8 cellular contexts compared by ENCODE assay signal in the genomic region with DNA sequence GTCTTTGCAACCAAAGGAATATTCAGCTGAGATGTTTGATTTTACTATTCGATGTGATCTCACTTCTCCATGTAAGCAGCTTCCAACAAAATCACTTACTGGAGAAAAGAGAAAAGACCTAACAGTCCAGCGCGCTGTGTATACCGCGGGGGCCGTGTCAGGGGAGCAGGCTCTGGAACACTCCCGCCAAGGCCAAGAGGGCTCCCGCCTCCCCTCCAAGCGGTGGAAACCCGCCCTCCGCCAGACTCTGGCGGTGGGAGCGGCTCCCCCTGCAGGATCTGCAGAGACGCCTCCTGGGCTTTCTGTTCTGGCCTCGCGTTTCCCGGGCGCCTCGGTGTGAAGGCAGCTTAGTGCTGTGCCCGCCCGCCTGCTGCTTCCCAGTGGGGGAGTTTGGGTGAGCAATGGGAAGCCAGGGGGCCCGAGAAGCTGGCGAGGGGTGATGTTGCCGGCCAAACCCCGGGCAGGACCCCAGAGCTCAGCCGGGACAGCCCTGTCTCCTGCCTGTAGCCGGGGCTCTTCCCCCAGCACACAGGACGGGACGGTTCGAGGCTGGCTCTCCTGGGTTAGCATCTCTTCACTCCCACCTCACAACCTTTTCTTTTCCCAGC. TPM values are rescaled to one million over a fixed set of nuclear protein-coding genes. Genes with fewer than 3 reads are reported as not detected.
DNase-seq lines count a peak whose midpoint lies in the region; ATAC-seq and TF ChIP-seq lines count a peak whose summit lies in the region.

No MANE protein-coding gene starts in this region.

- H3K18ac ChIP-seq in neuronal stem cell (ENCODE audit: low read length) = peak overlapping the region; percentile 84

- H2BK15ac ChIP-seq in neuronal stem cell (ENCODE audit: low read length) = no peak overlapping the region

- no peak overlapping the region for H3K27ac ChIP-seq in RWPE2 (ENCODE audit: poor library complexity, severe bottlenecking)
- no peak overlapping the region for H3K27ac ChIP-seq in neuronal stem cell (replicated peaks; ENCODE audit: low read length)
- no peak overlapping the region for H3K27ac ChIP-seq in stomach smooth muscle (ENCODE audit: low read length)

- TF ChIP-seq EP300 in Ishikawa (IDR thresholded peaks at IDR 0.05; ENCODE audit: borderline replicate concordance) = no peak

- H3K9me3 ChIP-seq in RWPE2 (ENCODE audit: severe bottlenecking) (no peaks in the 10 kb centered on the region), neuronal stem cell (replicated peaks in 1 of 2; ENCODE audit: control insufficient read depth in 2 of 2, insufficient read depth in 1 of 2, low read depth in 1 of 2, low read length in 2 of 2) (no peaks in the 10 kb centered on the region), stomach smooth muscle (ENCODE audit: control insufficient read depth in 2 of 2, low read length in 2 of 2) (no peaks in the 10 kb centered on the region)

- H2BK120ac ChIP-seq in neuronal stem cell (ENCODE audit: low read depth, low read length) = no peak overlapping the region

- H3K4me1 ChIP-seq in RWPE2 (ENCODE audit: insufficient read depth, poor library complexity, severe bottlenecking) = peaks cover 2% of the 10 kb centered on the region
- H3K4me1 ChIP-seq in neuronal stem cell (ENCODE audit: control insufficient read depth in 2 of 2, insufficient read depth in 1 of 2, low read depth in 1 of 2, low read length in 2 of 2) = peaks cover 5 to 8% of the 10 kb centered on the region in 2 donors
- peaks cover 18% of the 10 kb centered on the region for H3K4me1 ChIP-seq in stomach smooth muscle (ENCODE audit: control insufficient read depth, insufficient read depth, low read length)

- H2AK5ac ChIP-seq in neuronal stem cell (ENCODE audit: low read depth, low read length) = no peak overlapping the region

- peak overlapping the region; percentile 56 for H3K4me2 ChIP-seq in neuronal stem cell (ENCODE audit: insufficient read depth, low read length, poor library complexity, severe bottlenecking)

- no peak overlapping the region for H4K8ac ChIP-seq in neuronal stem cell (ENCODE audit: low read depth, low read length)

- peak overlapping the region; percentile 95 for H2AFZ ChIP-seq in neuronal stem cell (ENCODE audit: low read length)

- H3K27me3 ChIP-seq in RWPE2 (ENCODE audit: insufficient read depth, poor library complexity, severe bottlenecking) (no peaks in the 10 kb centered on the region), neuronal stem cell (ENCODE audit: control insufficient read depth in 3 of 3, insufficient read depth in 3 of 3, low read depth in 1 of 3, low read length in 3 of 3) (peaks cover 4 to 44% (median 28%) of the 10 kb centered on the region in 3 experiments), stomach smooth muscle (ENCODE audit: control insufficient read depth in 1 of 2, insufficient read depth in 2 of 2, low read length in 2 of 2) (no peaks in the 10 kb centered on the region)

- H4K91ac ChIP-seq in neuronal stem cell (ENCODE audit: low read depth, low read length, poor library complexity) = no peak overlapping the region

- H2BK5ac ChIP-seq in neuronal stem cell (ENCODE audit: low read length) = no peak overlapping the region

- peak; percentile 94 for DNase-seq in GM03348 (ENCODE audit: low spot score)
- DNase-seq in RWPE2 (ENCODE audit: low spot score) = peak; percentile 82
- peak; percentile 34 for DNase-seq in activated gamma-delta T cell (lab: John Stamatoyannopoulos, UW)
- DNase-seq in foreskin melanocyte = peak; percentile 63
- DNase-seq in neuronal stem cell (ENCODE audit: low spot score) = peak; percentile 70

- H3K23ac ChIP-seq in neuronal stem cell (ENCODE audit: low read depth, low read length, poor library complexity) = peak overlapping the region; percentile 30

- no peaks in the 10 kb centered on the region for H3K36me3 ChIP-seq in RWPE2 (ENCODE audit: low read depth)
- no peaks in the 10 kb centered on the region for H3K36me3 ChIP-seq in neuronal stem cell (replicated peaks in 1 of 2; ENCODE audit: control insufficient read depth in 2 of 2, insufficient read depth in 2 of 2, low read length in 2 of 2)
- H3K36me3 ChIP-seq in stomach smooth muscle (ENCODE audit: control insufficient read depth in 2 of 2, insufficient read depth in 2 of 2, low read length in 2 of 2) = no peaks in the 10 kb centered on the region

- no peak overlapping the region for H3K14ac ChIP-seq in neuronal stem cell (ENCODE audit: low read length)

- no peak overlapping the region for H3K4me3 ChIP-seq in RWPE2 (ENCODE audit: severe bottlenecking)
- peak overlapping the region in 1 of 2 donors; percentile 36 for H3K4me3 ChIP-seq in neuronal stem cell (ENCODE audit: low read length in 2 of 2)
- peak overlapping the region in 1 of 2 donors; percentile 61 for H3K4me3 ChIP-seq in stomach smooth muscle (ENCODE audit: low read length in 2 of 2)

- peak; percentile 55 for TF ChIP-seq RAD21 in Ishikawa (IDR thresholded peaks at IDR 0.05; ENCODE audit: low read depth)

- H3K9ac ChIP-seq in neuronal stem cell (ENCODE audit: low read depth, low read length, poor library complexity) (peak overlapping the region; percentile 18), stomach smooth muscle (ENCODE audit: low read length in 2 of 2) (peak overlapping the region; percentile 2 to 42)

- WGBS in neuronal stem cell (ENCODE audit: extremely low coverage in 2 of 2, insufficient read length in 2 of 2, insufficient replicate concordance in 1 of 2), 2 donors = no CpG with 5 or more reads among the region's 30 CpGs

- ATAC-seq in RWPE2 (ENCODE audit: low read depth) (peak; percentile 85), GM21381 (IDR thresholded peaks at IDR 0.05; ENCODE audit: unreplicated experiment) (no peak)

- no peak overlapping the region for H2BK12ac ChIP-seq in neuronal stem cell (ENCODE audit: low read length)

- no peaks in the 10 kb centered on the region for H3K79me1 ChIP-seq in neuronal stem cell (ENCODE audit: low read depth, low read length)

- peak; percentile 98 for TF ChIP-seq CTCF in RWPE2 (IDR thresholded peaks at IDR 0.05; ENCODE audit: poor library complexity, severe bottlenecking)

- H3K4ac ChIP-seq in neuronal stem cell (ENCODE audit: low read length) = no peak overlapping the region

TF ChIP-seq in Ishikawa, 13 proteins besides CTCF, POLR2A, EP300 and RAD21:
- TF ChIP-seq CEBPB (IDR thresholded peaks at IDR 0.05) (no peak), ZBTB7A (IDR thresholded peaks at IDR 0.05; ENCODE audit: low read depth) (0 out of 2 replicates have a peak, but pooled peaks have one; percentile 49), EGR1 (IDR thresholded peaks at IDR 0.05) (no peak)
- TF ChIP-seq, protein P1, sequence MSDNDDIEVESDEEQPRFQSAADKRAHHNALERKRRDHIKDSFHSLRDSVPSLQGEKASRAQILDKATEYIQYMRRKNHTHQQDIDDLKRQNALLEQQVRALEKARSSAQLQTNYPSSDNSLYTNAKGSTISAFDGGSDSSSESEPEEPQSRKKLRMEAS (IDR thresholded peaks at IDR 0.05) = peak; percentile 53; the same call in 1 of the 2 replicates

RNA-seq across cellular contexts. Expression of a gene that starts 36.3 kb away (rescaled TPM):
- 24.1 TPM for polyA plus RNA-seq in neuronal stem cell (2013, experiment 1 of 2)
- polyA plus RNA-seq in neuronal stem cell (2013, experiment 2 of 2) = 23.7 TPM

RNA-seq across cellular contexts. Expression of a gene that starts 57.8 kb away (rescaled TPM):
- 14.3 TPM for polyA plus RNA-seq in neuronal stem cell (2013, experiment 1 of 2)
- polyA plus RNA-seq in neuronal stem cell (2013, experiment 2 of 2) = 12.6 TPM

Comparison
In these comparisons a context has a peak if more than half of its experiments do, and no peak if none do; other contexts are left out.
1. DNase-seq: peak in every context shown above with its lines; median percentile 94 in GM03348; 82 in RWPE2; 70 in neuronal stem cell; 63 in foreskin melanocyte; 34 in activated gamma-delta T cell.